In the genomic region with DNA sequence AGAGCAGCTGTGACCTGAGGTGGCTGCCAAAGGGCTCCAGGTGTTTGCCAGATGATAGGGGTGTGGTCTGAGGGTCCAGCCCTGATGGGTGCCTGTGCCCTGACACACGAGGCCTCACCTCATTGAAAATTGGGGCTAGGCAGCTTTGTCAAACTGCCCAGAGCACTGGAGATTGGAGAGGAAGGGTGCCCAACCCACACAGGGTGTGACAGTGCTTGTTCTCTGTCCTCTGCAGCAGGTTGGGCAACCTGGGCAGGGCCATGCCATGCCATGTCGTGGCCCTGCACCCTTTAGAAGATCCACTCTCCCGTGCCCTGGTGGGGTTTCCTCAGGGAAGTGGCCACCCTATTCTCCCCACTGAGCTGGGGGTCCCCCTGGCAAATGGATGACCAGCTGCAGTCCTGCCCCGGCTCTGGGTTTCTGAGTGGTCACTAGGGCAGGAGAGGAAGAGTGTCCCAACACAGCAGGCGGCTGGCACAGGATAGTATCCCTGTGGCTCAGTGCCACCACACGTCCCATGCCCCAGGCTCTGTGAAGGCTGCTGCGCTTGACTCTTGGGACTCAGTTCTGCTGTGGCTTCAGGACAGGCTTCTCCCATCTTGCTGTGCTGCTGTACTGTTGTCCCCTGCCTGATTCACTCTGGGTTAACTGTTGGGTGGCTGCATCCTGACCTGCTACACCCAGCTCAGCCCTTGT, we compare ENCODE assay signal across 1 cellular context.
TF ChIP-seq lines count a peak whose summit lies in the region.

No MANE protein-coding gene starts in this region.

TF ChIP-seq in HepG2, 621 proteins besides CTCF, POLR2A, EP300 and RAD21:
- TF ChIP-seq POLR2G (IDR thresholded peaks at IDR 0.05; ENCODE audit: low read depth, low read length): no peak
- no peak for TF ChIP-seq SATB2 (CRISPR knock-in tag; IDR thresholded peaks at IDR 0.05)
- TF ChIP-seq SRY (CRISPR knock-in tag; IDR thresholded peaks at IDR 0.05): no peak
- TF ChIP-seq ZFP36L2 (CRISPR knock-in tag; IDR thresholded peaks at IDR 0.05): no peak
- TF ChIP-seq, protein P1, sequence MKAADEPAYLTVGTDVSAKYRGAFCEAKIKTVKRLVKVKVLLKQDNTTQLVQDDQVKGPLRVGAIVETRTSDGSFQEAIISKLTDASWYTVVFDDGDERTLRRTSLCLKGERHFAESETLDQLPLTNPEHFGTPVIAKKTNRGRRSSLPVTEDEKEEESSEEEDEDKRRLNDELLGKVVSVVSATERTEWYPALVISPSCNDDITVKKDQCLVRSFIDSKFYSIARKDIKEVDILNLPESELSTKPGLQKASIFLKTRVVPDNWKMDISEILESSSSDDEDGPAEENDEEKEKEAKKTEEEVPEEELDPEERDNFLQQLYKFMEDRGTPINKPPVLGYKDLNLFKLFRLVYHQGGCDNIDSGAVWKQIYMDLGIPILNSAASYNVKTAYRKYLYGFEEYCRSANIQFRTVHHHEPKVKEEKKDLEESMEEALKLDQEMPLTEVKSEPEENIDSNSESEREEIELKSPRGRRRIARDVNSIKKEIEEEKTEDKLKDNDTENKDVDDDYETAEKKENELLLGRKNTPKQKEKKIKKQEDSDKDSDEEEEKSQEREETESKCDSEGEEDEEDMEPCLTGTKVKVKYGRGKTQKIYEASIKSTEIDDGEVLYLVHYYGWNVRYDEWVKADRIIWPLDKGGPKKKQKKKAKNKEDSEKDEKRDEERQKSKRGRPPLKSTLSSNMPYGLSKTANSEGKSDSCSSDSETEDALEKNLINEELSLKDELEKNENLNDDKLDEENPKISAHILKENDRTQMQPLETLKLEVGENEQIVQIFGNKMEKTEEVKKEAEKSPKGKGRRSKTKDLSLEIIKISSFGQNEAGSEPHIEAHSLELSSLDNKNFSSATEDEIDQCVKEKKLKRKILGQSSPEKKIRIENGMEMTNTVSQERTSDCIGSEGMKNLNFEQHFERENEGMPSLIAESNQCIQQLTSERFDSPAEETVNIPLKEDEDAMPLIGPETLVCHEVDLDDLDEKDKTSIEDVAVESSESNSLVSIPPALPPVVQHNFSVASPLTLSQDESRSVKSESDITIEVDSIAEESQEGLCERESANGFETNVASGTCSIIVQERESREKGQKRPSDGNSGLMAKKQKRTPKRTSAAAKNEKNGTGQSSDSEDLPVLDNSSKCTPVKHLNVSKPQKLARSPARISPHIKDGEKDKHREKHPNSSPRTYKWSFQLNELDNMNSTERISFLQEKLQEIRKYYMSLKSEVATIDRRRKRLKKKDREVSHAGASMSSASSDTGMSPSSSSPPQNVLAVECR (CRISPR knock-in tag; IDR thresholded peaks at IDR 0.05; ENCODE audit: borderline replicate concordance): 0 out of 2 replicates have a peak, but pooled peaks have one; percentile 1
- 0 out of 2 replicates have a peak, but pooled peaks have one; percentile 13 for TF ChIP-seq HNRNPL (IDR thresholded peaks at IDR 0.05; ENCODE audit: low read depth, low read length)
